In genomic region chr18:54392621-54393023, GRCh38 we compare ENCODE assay signal across 8 cellular contexts. TPM values are rescaled to one million over a fixed set of nuclear protein-coding genes. Genes with fewer than 3 reads are reported as not detected.
DNase-seq lines count a peak whose midpoint lies in the region; ATAC-seq and TF ChIP-seq lines count a peak whose summit lies in the region.

No MANE protein-coding gene starts in this region.

- peaks cover 32% of the 10 kb centered on the region for H3K4me1 Mint-ChIP-seq in T-helper 2 cell treated with Interferon-gamma antibody and Interleukin-4, amounts not matched to agents 5 μg/mL and 100 μg/mL, for 36 hours (ENCODE audit: low read depth)

- peak; percentile 48 to 79 (median 63) for TF ChIP-seq CTCF in testis (IDR thresholded peaks at IDR 0.05)

- H3K9me3 Mint-ChIP-seq in T-helper 2 cell treated with Interferon-gamma antibody and Interleukin-4, amounts not matched to agents 5 μg/mL and 100 μg/mL, for 36 hours: no peaks in the 10 kb centered on the region

- no peaks in the 10 kb centered on the region for H3K36me3 Mint-ChIP-seq in T-helper 2 cell treated with Interferon-gamma antibody and Interleukin-4, amounts not matched to agents 5 μg/mL and 100 μg/mL, for 36 hours (ENCODE audit: low read depth)

- intact Hi-C loops in testis (cut with DNase I; ENCODE audit: low total_unique reads): no loop called here

- no peak for TF ChIP-seq POLR2A in testis (IDR thresholded peaks at IDR 0.05)

- 54 to 58% methylated on average over 2 of the region's 2 CpGs for WGBS in testis, 2 donors

- H3K4me3 Mint-ChIP-seq in T-helper 2 cell treated with Interferon-gamma antibody and Interleukin-4, amounts not matched to agents 5 μg/mL and 100 μg/mL, for 36 hours: no peak overlapping the region

- no peak overlapping the region for H3K27ac Mint-ChIP-seq in T-helper 2 cell treated with Interferon-gamma antibody and Interleukin-4, amounts not matched to agents 5 μg/mL and 100 μg/mL, for 36 hours

- no peaks in the 10 kb centered on the region for H3K9me3 ChIP-seq in testis

- H3K27ac ChIP-seq in testis: no peak overlapping the region

- ATAC-seq in GM19395 (IDR thresholded peaks at IDR 0.05; ENCODE audit: unreplicated experiment): peak; percentile 74
- ATAC-seq in HG03442 (IDR thresholded peaks at IDR 0.05; ENCODE audit: unreplicated experiment): peak; percentile 49

- DNase-seq in DMS53 treated with DMSO at 0.1 percent for 48 hours (lab: John Stamatoyannopoulos, UW; ENCODE audit: unreplicated experiment): peak; percentile 90
- peak; percentile 57 to 84 for DNase-seq in NCI-H526 (lab: John Stamatoyannopoulos, UW)
- DNase-seq in astrocyte of the hippocampus (ENCODE audit: low read depth, low spot score): peak; percentile 84
- DNase-seq in iris pigment epithelial cell (ENCODE audit: low read depth): peak; percentile 68
- no peak for DNase-seq in testis
- DNase-seq in T-helper 2 cell treated with Interferon-gamma antibody and Interleukin-4, amounts not matched to agents 5 μg/mL and 100 μg/mL, for 36 hours (ENCODE audit: low spot score): no peak

- no peaks in the 10 kb centered on the region for H3K36me3 ChIP-seq in testis (ENCODE audit: low read depth, missing control alignments)

- no peaks in the 10 kb centered on the region for H3K4me1 ChIP-seq in testis

- H3K4me3 ChIP-seq in testis: no peak overlapping the region

- H3K27me3 Mint-ChIP-seq in T-helper 2 cell treated with Interferon-gamma antibody and Interleukin-4, amounts not matched to agents 5 μg/mL and 100 μg/mL, for 36 hours (ENCODE audit: low read depth): peaks cover 1% of the 10 kb centered on the region

- H3K27me3 ChIP-seq in testis: no peaks in the 10 kb centered on the region

RNA-seq across cellular contexts. Expression of gene C18orf54, which starts 34.9 kb away (rescaled TPM):
- total RNA-seq in testis: 10 to 100 TPM; 11.7 to 16.0 TPM
- polyA plus RNA-seq in testis (ENCODE audit: insufficient read depth, low read depth, low replicate concordance): 18.2 TPM

RNA-seq across cellular contexts. Expression of gene STARD6, which starts 35.0 kb away (rescaled TPM):
- 1 to 10 TPM; 4.4 to 5.7 TPM for total RNA-seq in testis
- polyA plus RNA-seq in testis (ENCODE audit: insufficient read depth, low read depth, low replicate concordance): 42.6 TPM

Comparison
In these comparisons a context has a peak if more than half of its experiments do, and no peak if none do; other contexts are left out.
1. DNase-seq: peak in DMS53 treated with DMSO at 0.1 percent for 48 hours (single experiment), NCI-H526 (2 of 2), astrocyte of the hippocampus (single experiment) and iris pigment epithelial cell (single experiment); none in testis (single experiment) and T-helper 2 cell treated with Interferon-gamma antibody and Interleukin-4, amounts not matched to agents 5 μg/mL and 100 μg/mL, for 36 hours (single experiment).